In the genomic region with DNA sequence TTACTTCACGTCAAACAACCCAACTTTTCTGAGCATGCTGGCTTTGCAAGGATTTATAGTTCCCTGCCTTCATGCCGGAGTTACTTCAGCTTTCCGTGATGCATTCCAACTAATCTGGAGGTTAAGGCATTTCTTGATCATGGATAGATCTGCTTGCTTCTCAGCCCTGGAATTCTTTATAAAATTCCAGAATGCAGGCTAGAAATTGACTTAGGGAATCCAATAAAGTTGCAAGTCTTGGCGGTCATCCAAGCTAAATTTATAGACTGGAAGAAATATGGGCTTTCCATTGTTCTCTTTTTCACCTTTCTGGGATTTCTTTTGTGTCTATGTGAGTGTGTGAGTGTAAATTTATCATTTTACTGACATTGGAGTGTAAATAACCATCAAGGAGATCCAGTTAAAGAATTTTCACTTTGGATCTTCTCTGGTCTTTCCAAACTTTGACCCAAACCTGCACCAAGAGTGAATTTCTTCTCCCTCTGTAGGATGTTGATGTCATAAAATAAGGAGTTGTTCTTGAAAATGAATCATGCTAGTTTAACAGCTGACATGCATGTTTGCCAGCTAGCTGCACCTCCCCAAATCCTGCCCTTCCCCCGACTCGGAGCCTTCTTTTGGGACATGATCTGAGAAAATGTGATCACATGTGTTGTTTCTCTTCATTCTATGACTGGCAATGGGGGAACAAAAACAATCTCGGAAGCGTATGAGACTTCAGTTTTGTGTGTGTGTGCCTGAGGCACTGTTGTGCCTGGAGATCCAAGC, we compare ENCODE assay signal across 1 cellular context.
TF ChIP-seq lines count a peak whose summit lies in the region.

No MANE protein-coding gene starts in this region.

TF ChIP-seq in SK-N-SH treated with all-trans-retinoic acid at 6 μM for 48 hours, 23 proteins besides CTCF, POLR2A, EP300 and RAD21 (continued from another document):
- TF ChIP-seq, protein P1, sequence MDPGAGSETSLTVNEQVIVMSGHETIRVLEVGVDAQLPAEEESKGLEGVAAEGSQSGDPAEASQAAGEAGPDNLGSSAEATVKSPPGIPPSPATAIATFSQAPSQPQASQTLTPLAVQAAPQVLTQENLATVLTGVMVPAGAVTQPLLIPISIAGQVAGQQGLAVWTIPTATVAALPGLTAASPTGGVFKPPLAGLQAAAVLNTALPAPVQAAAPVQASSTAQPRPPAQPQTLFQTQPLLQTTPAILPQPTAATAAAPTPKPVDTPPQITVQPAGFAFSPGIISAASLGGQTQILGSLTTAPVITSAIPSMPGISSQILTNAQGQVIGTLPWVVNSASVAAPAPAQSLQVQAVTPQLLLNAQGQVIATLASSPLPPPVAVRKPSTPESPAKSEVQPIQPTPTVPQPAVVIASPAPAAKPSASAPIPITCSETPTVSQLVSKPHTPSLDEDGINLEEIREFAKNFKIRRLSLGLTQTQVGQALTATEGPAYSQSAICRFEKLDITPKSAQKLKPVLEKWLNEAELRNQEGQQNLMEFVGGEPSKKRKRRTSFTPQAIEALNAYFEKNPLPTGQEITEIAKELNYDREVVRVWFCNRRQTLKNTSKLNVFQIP (CRISPR knock-in tag; IDR thresholded peaks at IDR 0.05; ENCODE audit: borderline replicate concordance, low read depth), result no peak
- TF ChIP-seq ISL1 (CRISPR knock-in tag; IDR thresholded peaks at IDR 0.05), result peak; percentile 77; the same call in 1 of the 2 replicates
- TF ChIP-seq ESRRG (CRISPR knock-in tag; IDR thresholded peaks at IDR 0.05), result no peak
- TF ChIP-seq ARNTL (CRISPR knock-in tag; IDR thresholded peaks at IDR 0.05; ENCODE audit: borderline replicate concordance, low read depth), result no peak
- TF ChIP-seq TOX (CRISPR knock-in tag; IDR thresholded peaks at IDR 0.05; ENCODE audit: borderline replicate concordance), result 0 out of 2 replicates have a peak, but pooled peaks have one; percentile 12
- no peak for TF ChIP-seq OSR1 (CRISPR knock-in tag; IDR thresholded peaks at IDR 0.05)
- TF ChIP-seq PPARA (CRISPR knock-in tag; IDR thresholded peaks at IDR 0.05; ENCODE audit: borderline replicate concordance), result no peak
- TF ChIP-seq ZNF565 (CRISPR knock-in tag; conservative IDR thresholded peaks at IDR 0.05; ENCODE audit: low read depth), result peak; percentile 53; the same call in 1 of the 2 replicates
- TF ChIP-seq, protein P2, sequence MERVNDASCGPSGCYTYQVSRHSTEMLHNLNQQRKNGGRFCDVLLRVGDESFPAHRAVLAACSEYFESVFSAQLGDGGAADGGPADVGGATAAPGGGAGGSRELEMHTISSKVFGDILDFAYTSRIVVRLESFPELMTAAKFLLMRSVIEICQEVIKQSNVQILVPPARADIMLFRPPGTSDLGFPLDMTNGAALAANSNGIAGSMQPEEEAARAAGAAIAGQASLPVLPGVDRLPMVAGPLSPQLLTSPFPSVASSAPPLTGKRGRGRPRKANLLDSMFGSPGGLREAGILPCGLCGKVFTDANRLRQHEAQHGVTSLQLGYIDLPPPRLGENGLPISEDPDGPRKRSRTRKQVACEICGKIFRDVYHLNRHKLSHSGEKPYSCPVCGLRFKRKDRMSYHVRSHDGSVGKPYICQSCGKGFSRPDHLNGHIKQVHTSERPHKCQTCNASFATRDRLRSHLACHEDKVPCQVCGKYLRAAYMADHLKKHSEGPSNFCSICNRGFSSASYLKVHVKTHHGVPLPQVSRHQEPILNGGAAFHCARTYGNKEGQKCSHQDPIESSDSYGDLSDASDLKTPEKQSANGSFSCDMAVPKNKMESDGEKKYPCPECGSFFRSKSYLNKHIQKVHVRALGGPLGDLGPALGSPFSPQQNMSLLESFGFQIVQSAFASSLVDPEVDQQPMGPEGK (CRISPR knock-in tag; IDR thresholded peaks at IDR 0.05; ENCODE audit: borderline replicate concordance), result no peak
- no peak for TF ChIP-seq ZFP30 (CRISPR knock-in tag; IDR thresholded peaks at IDR 0.05)
- no peak for TF ChIP-seq SNAI2 (CRISPR knock-in tag; IDR thresholded peaks at IDR 0.05)
- TF ChIP-seq ZNF8 (CRISPR knock-in tag; IDR thresholded peaks at IDR 0.05), result no peak
- TF ChIP-seq CSDC2 (CRISPR knock-in tag; IDR thresholded peaks at IDR 0.05), result no peak
- 0 out of 2 replicates have a peak, but pooled peaks have one; percentile 23 for TF ChIP-seq ZC3H10 (CRISPR knock-in tag; IDR thresholded peaks at IDR 0.05)
- TF ChIP-seq, protein P3, sequence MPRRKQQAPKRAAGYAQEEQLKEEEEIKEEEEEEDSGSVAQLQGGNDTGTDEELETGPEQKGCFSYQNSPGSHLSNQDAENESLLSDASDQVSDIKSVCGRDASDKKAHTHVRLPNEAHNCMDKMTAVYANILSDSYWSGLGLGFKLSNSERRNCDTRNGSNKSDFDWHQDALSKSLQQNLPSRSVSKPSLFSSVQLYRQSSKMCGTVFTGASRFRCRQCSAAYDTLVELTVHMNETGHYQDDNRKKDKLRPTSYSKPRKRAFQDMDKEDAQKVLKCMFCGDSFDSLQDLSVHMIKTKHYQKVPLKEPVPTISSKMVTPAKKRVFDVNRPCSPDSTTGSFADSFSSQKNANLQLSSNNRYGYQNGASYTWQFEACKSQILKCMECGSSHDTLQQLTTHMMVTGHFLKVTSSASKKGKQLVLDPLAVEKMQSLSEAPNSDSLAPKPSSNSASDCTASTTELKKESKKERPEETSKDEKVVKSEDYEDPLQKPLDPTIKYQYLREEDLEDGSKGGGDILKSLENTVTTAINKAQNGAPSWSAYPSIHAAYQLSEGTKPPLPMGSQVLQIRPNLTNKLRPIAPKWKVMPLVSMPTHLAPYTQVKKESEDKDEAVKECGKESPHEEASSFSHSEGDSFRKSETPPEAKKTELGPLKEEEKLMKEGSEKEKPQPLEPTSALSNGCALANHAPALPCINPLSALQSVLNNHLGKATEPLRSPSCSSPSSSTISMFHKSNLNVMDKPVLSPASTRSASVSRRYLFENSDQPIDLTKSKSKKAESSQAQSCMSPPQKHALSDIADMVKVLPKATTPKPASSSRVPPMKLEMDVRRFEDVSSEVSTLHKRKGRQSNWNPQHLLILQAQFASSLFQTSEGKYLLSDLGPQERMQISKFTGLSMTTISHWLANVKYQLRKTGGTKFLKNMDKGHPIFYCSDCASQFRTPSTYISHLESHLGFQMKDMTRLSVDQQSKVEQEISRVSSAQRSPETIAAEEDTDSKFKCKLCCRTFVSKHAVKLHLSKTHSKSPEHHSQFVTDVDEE (CRISPR knock-in tag; IDR thresholded peaks at IDR 0.05), result no peak
- TF ChIP-seq CSRNP3 (CRISPR knock-in tag; IDR thresholded peaks at IDR 0.05), result no peak
- TF ChIP-seq ZNF70 (CRISPR knock-in tag; IDR thresholded peaks at IDR 0.05), result no peak
- peak; percentile 13; the same call in 1 of the 2 replicates for TF ChIP-seq GLIS3 (CRISPR knock-in tag; IDR thresholded peaks at IDR 0.05)
